ENCODE assay signal across 20 cellular contexts in the genomic region with DNA sequence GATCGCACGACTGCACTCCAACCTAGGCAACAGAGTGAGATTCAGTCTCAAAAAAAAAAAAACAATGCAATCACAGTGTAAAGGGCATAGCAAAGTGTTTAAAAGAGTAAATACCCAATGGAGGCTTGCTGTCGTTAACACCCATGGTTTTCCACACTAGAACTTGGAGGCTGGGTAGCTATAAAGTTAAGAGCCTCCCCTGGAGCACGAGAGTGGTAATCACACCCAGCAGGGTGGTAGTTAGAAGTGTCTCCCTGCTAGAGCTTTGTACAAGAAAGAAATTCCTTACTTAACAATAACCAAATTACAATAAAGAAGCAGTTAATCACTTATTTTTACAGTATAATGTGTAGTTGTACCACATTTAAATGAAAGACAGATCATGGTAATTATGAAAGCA.
"Had no signal": no experiment of that assay in that cellular context is flagged by ENCODE, and none has a peak within 500 bp of the region (broad histone marks: within the 10 kb centered on the region; RNA-seq: fewer than 3 reads in every experiment).

No MANE protein-coding gene starts in this region.

- DNase-seq: activated CD4-positive, alpha-beta T cell treated with anti-CD3 and anti-CD28 coated beads, Interleukin-2, amount 50 U/mL, for 4 hours; activated CD4-positive, CD25-positive, alpha-beta regulatory T cell treated with anti-CD3 and anti-CD28 coated beads, Interleukin-2, amount 50 U/mL, for 72 hours; activated CD8-positive, alpha-beta memory T cell treated with anti-CD3 and anti-CD28 coated beads, Interleukin-2, amount 10 ng/mL, durations not matched to agents 7 days and 5 days; activated naive CD4-positive, alpha-beta T cell treated with anti-CD3 and anti-CD28 coated beads, Interleukin-2, amount 10 ng/mL, durations not matched to agents 7 days and 5 days; activated T-cell treated with anti-CD3 and anti-CD28 coated beads, Interleukin-2, amount 50 U/mL, for 1 hour; effector memory CD4-positive, alpha-beta T cell; foreskin keratinocyte; glutamatergic neuron; hypothalamus; occipital lobe; right cardiac atrium; stimulated activated CD4-positive, alpha-beta T cell treated with anti-CD3 and anti-CD28 coated beads, Interleukin-15, amount 100 ng/mL, for 24 hours; stimulated activated CD4-positive, alpha-beta T cell treated with anti-CD3 and anti-CD28 coated beads, Interleukin-4, amount 100 ng/mL, for 1 hour; stimulated activated naive B cell treated with anti-CD40 and anti-IgM and Interleukin-4, amounts not matched to agents 10 μg/mL and 1 μg/mL and 100 μg/mL, for 72 hours; tibial artery had no signal

- H3K4me3 ChIP-seq: skin epidermis, tibial artery, vagina had no signal

- H3K27me3 ChIP-seq: foreskin keratinocyte, tibial artery, vagina had no signal

- H3K9me3 ChIP-seq: vagina had no signal

- H3K27ac ChIP-seq: foreskin keratinocyte, skin epidermis, tibial artery, vagina had no signal

- FAIRE-seq: astrocyte, bronchial epithelial cell had no signal

- ATAC-seq: activated CD8-positive, alpha-beta memory T cell treated with anti-CD3 and anti-CD28 coated beads, Interleukin-2, amount 10 ng/mL, durations not matched to agents 7 days and 5 days; foreskin keratinocyte; natural killer cell treated with Interleukin-12 subunit alpha and Interleukin-12 subunit beta and Interleukin-15 and Interleukin-18, amount 100 ng/mL, for 72 hours; right cardiac atrium; stimulated activated naive B cell treated with anti-CD40 and anti-IgM and Interleukin-4, amounts not matched to agents 10 μg/mL and 1 μg/mL and 100 μg/mL, for 72 hours had no signal

- H3K4me1 ChIP-seq: foreskin keratinocyte, tibial artery, vagina had no signal

- H3K36me3 ChIP-seq: tibial artery, vagina had no signal
